ENCODE assay signal across 1 cellular context in the genomic region with DNA sequence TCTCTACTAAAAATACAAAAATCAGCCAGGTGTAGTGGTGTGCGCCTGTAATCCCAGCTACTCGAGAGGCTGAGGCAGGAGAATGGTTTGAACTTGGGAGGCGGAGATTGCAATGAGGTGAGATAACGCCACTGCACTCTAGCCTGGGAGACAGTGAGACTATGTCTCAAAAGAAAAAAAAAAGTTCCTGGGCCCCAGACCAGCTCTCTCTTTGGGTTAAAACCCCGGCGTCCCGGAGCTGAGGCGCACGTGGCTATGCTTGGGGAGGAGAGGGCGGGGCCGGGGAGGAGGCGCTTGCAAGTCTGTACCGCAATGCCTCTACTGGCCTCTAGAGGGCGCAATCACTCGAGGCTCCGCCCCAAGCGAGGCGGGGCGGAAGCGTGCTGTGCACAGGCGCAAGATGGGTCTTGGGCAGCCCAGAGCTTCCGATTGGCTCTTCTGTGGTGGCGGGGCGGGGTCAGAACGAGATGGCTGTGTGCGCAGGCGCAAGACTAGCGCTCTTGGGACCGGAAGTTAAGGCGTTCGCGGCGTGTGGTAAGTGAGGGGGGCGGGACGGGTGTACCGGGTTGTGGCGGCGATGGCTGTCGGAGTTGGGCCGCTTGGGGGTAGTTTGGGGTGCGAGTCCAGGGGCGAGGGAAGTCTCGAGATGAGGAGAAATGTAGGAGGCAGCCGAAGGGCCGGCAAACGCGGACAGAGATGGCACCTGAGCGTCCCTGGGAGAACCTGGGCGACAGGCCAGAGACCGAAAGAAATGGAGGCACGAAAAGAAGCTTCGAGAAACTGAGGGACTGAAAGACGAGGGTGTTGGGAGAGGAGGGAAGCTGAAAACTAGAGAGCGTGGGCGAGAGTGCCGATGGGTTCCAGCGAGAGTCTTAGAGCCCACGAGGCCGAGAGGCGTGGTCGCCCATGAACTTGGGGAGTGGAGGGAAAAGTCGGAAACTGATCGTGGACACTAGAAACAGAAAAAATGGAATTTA.
A peak's percentile ranks its signal among the peaks of the same experiment; 100 is the strongest.
TF ChIP-seq lines count a peak whose summit lies in the region.

A gene with protein sequence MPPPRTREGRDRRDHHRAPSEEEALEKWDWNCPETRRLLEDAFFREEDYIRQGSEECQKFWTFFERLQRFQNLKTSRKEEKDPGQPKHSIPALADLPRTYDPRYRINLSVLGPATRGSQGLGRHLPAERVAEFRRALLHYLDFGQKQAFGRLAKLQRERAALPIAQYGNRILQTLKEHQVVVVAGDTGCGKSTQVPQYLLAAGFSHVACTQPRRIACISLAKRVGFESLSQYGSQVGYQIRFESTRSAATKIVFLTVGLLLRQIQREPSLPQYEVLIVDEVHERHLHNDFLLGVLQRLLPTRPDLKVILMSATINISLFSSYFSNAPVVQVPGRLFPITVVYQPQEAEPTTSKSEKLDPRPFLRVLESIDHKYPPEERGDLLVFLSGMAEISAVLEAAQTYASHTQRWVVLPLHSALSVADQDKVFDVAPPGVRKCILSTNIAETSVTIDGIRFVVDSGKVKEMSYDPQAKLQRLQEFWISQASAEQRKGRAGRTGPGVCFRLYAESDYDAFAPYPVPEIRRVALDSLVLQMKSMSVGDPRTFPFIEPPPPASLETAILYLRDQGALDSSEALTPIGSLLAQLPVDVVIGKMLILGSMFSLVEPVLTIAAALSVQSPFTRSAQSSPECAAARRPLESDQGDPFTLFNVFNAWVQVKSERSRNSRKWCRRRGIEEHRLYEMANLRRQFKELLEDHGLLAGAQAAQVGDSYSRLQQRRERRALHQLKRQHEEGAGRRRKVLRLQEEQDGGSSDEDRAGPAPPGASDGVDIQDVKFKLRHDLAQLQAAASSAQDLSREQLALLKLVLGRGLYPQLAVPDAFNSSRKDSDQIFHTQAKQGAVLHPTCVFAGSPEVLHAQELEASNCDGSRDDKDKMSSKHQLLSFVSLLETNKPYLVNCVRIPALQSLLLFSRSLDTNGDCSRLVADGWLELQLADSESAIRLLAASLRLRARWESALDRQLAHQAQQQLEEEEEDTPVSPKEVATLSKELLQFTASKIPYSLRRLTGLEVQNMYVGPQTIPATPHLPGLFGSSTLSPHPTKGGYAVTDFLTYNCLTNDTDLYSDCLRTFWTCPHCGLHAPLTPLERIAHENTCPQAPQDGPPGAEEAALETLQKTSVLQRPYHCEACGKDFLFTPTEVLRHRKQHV (plus strand): TSS at position 497 of the 977 bp plus-strand sequence. CDS start 3,716 bp downstream, outside the sequence.

TF ChIP-seq in K562, 482 proteins besides CTCF, POLR2A, EP300 and RAD21 (continued from another document and continues in another):
- TF ChIP-seq, protein P1, sequence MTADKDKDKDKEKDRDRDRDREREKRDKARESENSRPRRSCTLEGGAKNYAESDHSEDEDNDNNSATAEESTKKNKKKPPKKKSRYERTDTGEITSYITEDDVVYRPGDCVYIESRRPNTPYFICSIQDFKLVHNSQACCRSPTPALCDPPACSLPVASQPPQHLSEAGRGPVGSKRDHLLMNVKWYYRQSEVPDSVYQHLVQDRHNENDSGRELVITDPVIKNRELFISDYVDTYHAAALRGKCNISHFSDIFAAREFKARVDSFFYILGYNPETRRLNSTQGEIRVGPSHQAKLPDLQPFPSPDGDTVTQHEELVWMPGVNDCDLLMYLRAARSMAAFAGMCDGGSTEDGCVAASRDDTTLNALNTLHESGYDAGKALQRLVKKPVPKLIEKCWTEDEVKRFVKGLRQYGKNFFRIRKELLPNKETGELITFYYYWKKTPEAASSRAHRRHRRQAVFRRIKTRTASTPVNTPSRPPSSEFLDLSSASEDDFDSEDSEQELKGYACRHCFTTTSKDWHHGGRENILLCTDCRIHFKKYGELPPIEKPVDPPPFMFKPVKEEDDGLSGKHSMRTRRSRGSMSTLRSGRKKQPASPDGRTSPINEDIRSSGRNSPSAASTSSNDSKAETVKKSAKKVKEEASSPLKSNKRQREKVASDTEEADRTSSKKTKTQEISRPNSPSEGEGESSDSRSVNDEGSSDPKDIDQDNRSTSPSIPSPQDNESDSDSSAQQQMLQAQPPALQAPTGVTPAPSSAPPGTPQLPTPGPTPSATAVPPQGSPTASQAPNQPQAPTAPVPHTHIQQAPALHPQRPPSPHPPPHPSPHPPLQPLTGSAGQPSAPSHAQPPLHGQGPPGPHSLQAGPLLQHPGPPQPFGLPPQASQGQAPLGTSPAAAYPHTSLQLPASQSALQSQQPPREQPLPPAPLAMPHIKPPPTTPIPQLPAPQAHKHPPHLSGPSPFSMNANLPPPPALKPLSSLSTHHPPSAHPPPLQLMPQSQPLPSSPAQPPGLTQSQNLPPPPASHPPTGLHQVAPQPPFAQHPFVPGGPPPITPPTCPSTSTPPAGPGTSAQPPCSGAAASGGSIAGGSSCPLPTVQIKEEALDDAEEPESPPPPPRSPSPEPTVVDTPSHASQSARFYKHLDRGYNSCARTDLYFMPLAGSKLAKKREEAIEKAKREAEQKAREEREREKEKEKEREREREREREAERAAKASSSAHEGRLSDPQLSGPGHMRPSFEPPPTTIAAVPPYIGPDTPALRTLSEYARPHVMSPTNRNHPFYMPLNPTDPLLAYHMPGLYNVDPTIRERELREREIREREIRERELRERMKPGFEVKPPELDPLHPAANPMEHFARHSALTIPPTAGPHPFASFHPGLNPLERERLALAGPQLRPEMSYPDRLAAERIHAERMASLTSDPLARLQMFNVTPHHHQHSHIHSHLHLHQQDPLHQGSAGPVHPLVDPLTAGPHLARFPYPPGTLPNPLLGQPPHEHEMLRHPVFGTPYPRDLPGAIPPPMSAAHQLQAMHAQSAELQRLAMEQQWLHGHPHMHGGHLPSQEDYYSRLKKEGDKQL (CRISPR knock-in tag; IDR thresholded peaks at IDR 0.05; ENCODE audit: borderline replicate concordance), result no peak
- TF ChIP-seq, protein P2, sequence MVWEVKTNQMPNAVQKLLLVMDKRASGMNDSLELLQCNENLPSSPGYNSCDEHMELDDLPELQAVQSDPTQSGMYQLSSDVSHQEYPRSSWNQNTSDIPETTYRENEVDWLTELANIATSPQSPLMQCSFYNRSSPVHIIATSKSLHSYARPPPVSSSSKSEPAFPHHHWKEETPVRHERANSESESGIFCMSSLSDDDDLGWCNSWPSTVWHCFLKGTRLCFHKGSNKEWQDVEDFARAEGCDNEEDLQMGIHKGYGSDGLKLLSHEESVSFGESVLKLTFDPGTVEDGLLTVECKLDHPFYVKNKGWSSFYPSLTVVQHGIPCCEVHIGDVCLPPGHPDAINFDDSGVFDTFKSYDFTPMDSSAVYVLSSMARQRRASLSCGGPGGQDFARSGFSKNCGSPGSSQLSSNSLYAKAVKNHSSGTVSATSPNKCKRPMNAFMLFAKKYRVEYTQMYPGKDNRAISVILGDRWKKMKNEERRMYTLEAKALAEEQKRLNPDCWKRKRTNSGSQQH (CRISPR knock-in tag; IDR thresholded peaks at IDR 0.05), result peak; percentile 49; the same call in 1 of the 2 replicates
- TF ChIP-seq ZNF347 (CRISPR knock-in tag; IDR thresholded peaks at IDR 0.05; ENCODE audit: low read depth) (no peak), LEF1 (IDR thresholded peaks at IDR 0.05) (no peak; the same call in 1 of the 2 replicates), ZC3H8 (IDR thresholded peaks at IDR 0.05) (no peak), KLF13 (tag; IDR thresholded peaks at IDR 0.05; ENCODE audit: borderline replicate concordance, low read depth) (peak; percentile 82), ZNF583 (CRISPR knock-in tag; IDR thresholded peaks at IDR 0.05) (no peak), RBBP5 (IDR thresholded peaks at IDR 0.05; ENCODE audit: borderline replicate concordance, insufficient read depth, low read length, poor library complexity, severe bottlenecking) (peak; percentile 54), CCNT2 (IDR thresholded peaks at IDR 0.05; ENCODE audit: borderline replicate concordance, extremely low read depth, insufficient read length, low read depth, low read length) (peak; percentile 79), CCAR2 (IDR thresholded peaks at IDR 0.05; ENCODE audit: low read depth, low read length) (no peak), ATF1 (CRISPR knock-in tag; IDR thresholded peaks at IDR 0.05) (no peak), ATF1 (tag; IDR thresholded peaks at IDR 0.05) (peak; percentile 68), ZNF707 (CRISPR knock-in tag; conservative IDR thresholded peaks at IDR 0.05) (no peak), RUNX1 (IDR thresholded peaks at IDR 0.05; ENCODE audit: low read depth) (no peak), HSF4 (CRISPR knock-in tag; IDR thresholded peaks at IDR 0.05; ENCODE audit: borderline replicate concordance) (no peak), ESRRA (IDR thresholded peaks at IDR 0.05; ENCODE audit: borderline replicate concordance, low read depth) (peak; percentile 65; the same call in 1 of the 2 replicates), DNMT1 (IDR thresholded peaks at IDR 0.05) (0 out of 2 replicates have a peak, but pooled peaks have one; percentile 15), CBFA2T3 (IDR thresholded peaks at IDR 0.05) (0 out of 2 replicates have a peak, but pooled peaks have one; percentile 17), RBM34 (IDR thresholded peaks at IDR 0.05; ENCODE audit: borderline replicate concordance, insufficient read depth, low read length) (no peak), CTBP1 (IDR thresholded peaks at IDR 0.05; ENCODE audit: borderline replicate concordance) (peak; percentile 24; the same call in 1 of the 2 replicates), NCOR1 (IDR thresholded peaks at IDR 0.05) (no peak), TGIF2 (CRISPR knock-in tag; IDR thresholded peaks at IDR 0.05) (no peak), POLR2G (IDR thresholded peaks at IDR 0.05; ENCODE audit: low read depth, low read length) (peak; percentile 85), ELF1 (tag; IDR thresholded peaks at IDR 0.05) (peak; percentile 89), ELF2 (CRISPR knock-in tag; IDR thresholded peaks at IDR 0.05) (peak; percentile 84; the same call in 1 of the 2 replicates), BRD9 (IDR thresholded peaks at IDR 0.05; ENCODE audit: low read depth, partially characterized antibody) (peak; percentile 30), POLR2AphosphoS2 (IDR thresholded peaks at IDR 0.05; ENCODE audit: low read length) (peak; percentile 40; the same call in 1 of the 2 replicates), ZNF121 (CRISPR knock-in tag; conservative IDR thresholded peaks at IDR 0.05) (no peak), SOX6 (IDR thresholded peaks at IDR 0.05) (peak; percentile 65), RBFOX2 (IDR thresholded peaks at IDR 0.05; ENCODE audit: low read depth, low read length) (peak; percentile 86), PHF20 (IDR thresholded peaks at IDR 0.05; ENCODE audit: partially characterized antibody) (peak; percentile 56), BRF1 (IDR thresholded peaks at IDR 0.05; ENCODE audit: borderline replicate concordance, extremely low read depth, insufficient read length) (no peak), HDAC6 (IDR thresholded peaks at IDR 0.05; ENCODE audit: low read depth, low read length) (no peak), MTF1 (CRISPR knock-in tag; IDR thresholded peaks at IDR 0.05; ENCODE audit: borderline replicate concordance) (0 out of 2 replicates have a peak, but pooled peaks have one; percentile 33), ZBTB8A (IDR thresholded peaks at IDR 0.05; ENCODE audit: partially characterized antibody) (no peak), HMG20A (CRISPR knock-in tag; conservative IDR thresholded peaks at IDR 0.05) (no peak), KAT8 (IDR thresholded peaks at IDR 0.05; ENCODE audit: low read depth) (no peak), MECOM (CRISPR knock-in tag; IDR thresholded peaks at IDR 0.05) (no peak), ZFP30 (CRISPR knock-in tag; IDR thresholded peaks at IDR 0.05; ENCODE audit: borderline replicate concordance) (no peak), IRF2 (CRISPR knock-in tag; IDR thresholded peaks at IDR 0.05) (no peak), ZNF263 (CRISPR knock-in tag; IDR thresholded peaks at IDR 0.05; ENCODE audit: borderline replicate concordance) (no peak), SNIP1 (IDR thresholded peaks at IDR 0.05; ENCODE audit: low read depth) (no peak)
- TF ChIP-seq, protein P3, sequence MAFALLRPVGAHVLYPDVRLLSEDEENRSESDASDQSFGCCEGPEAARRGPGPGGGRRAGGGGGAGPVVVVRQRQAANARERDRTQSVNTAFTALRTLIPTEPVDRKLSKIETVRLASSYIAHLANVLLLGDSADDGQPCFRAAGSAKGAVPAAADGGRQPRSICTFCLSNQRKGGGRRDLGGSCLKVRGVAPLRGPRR (CRISPR knock-in tag; IDR thresholded peaks at IDR 0.05), result no peak
- TF ChIP-seq, protein P4, sequence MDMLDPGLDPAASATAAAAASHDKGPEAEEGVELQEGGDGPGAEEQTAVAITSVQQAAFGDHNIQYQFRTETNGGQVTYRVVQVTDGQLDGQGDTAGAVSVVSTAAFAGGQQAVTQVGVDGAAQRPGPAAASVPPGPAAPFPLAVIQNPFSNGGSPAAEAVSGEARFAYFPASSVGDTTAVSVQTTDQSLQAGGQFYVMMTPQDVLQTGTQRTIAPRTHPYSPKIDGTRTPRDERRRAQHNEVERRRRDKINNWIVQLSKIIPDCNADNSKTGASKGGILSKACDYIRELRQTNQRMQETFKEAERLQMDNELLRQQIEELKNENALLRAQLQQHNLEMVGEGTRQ (CRISPR knock-in tag; IDR thresholded peaks at IDR 0.05), result peak; percentile 66; the same call in 1 of the 2 replicates
- TF ChIP-seq, protein P5, sequence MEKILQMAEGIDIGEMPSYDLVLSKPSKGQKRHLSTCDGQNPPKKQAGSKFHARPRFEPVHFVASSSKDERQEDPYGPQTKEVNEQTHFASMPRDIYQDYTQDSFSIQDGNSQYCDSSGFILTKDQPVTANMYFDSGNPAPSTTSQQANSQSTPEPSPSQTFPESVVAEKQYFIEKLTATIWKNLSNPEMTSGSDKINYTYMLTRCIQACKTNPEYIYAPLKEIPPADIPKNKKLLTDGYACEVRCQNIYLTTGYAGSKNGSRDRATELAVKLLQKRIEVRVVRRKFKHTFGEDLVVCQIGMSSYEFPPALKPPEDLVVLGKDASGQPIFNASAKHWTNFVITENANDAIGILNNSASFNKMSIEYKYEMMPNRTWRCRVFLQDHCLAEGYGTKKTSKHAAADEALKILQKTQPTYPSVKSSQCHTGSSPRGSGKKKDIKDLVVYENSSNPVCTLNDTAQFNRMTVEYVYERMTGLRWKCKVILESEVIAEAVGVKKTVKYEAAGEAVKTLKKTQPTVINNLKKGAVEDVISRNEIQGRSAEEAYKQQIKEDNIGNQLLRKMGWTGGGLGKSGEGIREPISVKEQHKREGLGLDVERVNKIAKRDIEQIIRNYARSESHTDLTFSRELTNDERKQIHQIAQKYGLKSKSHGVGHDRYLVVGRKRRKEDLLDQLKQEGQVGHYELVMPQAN (IDR thresholded peaks at IDR 0.05; ENCODE audit: borderline replicate concordance), result peak; percentile 99
- TF ChIP-seq, protein P6, sequence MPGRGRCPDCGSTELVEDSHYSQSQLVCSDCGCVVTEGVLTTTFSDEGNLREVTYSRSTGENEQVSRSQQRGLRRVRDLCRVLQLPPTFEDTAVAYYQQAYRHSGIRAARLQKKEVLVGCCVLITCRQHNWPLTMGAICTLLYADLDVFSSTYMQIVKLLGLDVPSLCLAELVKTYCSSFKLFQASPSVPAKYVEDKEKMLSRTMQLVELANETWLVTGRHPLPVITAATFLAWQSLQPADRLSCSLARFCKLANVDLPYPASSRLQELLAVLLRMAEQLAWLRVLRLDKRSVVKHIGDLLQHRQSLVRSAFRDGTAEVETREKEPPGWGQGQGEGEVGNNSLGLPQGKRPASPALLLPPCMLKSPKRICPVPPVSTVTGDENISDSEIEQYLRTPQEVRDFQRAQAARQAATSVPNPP (IDR thresholded peaks at IDR 0.05; ENCODE audit: borderline replicate concordance, insufficient read depth, insufficient read length), result no peak
- TF ChIP-seq, protein P7, sequence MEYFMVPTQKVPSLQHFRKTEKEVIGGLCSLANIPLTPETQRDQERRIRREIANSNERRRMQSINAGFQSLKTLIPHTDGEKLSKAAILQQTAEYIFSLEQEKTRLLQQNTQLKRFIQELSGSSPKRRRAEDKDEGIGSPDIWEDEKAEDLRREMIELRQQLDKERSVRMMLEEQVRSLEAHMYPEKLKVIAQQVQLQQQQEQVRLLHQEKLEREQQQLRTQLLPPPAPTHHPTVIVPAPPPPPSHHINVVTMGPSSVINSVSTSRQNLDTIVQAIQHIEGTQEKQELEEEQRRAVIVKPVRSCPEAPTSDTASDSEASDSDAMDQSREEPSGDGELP (CRISPR knock-in tag; IDR thresholded peaks at IDR 0.05; ENCODE audit: borderline replicate concordance), result peak; percentile 79; the same call in 1 of the 2 replicates
